In the genomic region with DNA sequence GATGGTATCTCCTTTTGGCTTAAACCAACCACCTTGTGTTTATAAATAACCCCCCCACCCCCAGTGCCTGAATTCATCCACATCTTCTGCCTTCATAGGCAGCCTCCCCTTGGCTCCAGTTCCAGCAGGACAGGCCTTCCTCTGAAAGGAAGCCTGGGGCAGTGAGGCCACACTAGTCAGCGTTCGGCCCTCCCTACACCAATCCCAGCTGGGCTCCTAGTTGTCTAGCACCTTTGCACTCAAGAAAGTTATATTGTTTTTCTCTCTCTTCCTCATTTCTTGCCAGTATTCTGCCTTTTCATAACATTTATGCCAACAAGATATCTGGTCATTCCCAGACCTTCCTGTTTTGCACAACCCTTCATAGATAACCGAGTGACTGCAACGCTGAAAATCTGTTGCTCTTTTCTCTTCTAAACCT, we compare ENCODE assay signal across 17 cellular contexts.
A peak's percentile ranks its signal among the peaks of the same experiment; 100 is the strongest.
DNase-seq lines count a peak whose midpoint lies in the region; ATAC-seq, FAIRE-seq and TF ChIP-seq lines count a peak whose summit lies in the region.
"Had no signal": no experiment of that assay in that cellular context is flagged by ENCODE, and none has a peak within 500 bp of the region (broad histone marks: within the 10 kb centered on the region; RNA-seq: fewer than 3 reads in every experiment).

No MANE protein-coding gene starts in this region.

- H2AFZ ChIP-seq in astrocyte (ENCODE audit: low read depth, low read length), result no peak overlapping the region
- H2AFZ ChIP-seq in HepG2 (ENCODE audit: low read length), result no peak overlapping the region

- H3K4me2 ChIP-seq in astrocyte (ENCODE audit: low read length) (no peak overlapping the region), HepG2 (ENCODE audit: low read depth, low read length) (no peak overlapping the region)

- H3K27me3 ChIP-seq in astrocyte (ENCODE audit: insufficient read depth, low read length), result no peaks in the 10 kb centered on the region
- H3K27me3 ChIP-seq in HepG2 (ENCODE audit: control insufficient read depth in 1 of 2, insufficient read depth in 2 of 2, low read length in 2 of 2), result no peaks in the 10 kb centered on the region
- H3K27me3 ChIP-seq in testis, result no peaks in the 10 kb centered on the region
- H3K27me3 ChIP-seq: transverse colon had no signal

- intact Hi-C loops in HepG2 (cut with micrococcal nuclease; ENCODE audit: unreplicated experiment) (no loop called here), testis (cut with DNase I; ENCODE audit: low total_unique reads) (no loop called here), posterior vena cava (cut with DNase I) (no loop called here)

- TF ChIP-seq CTCF in astrocyte (IDR thresholded peaks at IDR 0.05; ENCODE audit: insufficient read depth, low read depth, low read length) (no peak), HepG2 (CRISPR knock-in tag; IDR thresholded peaks at IDR 0.05) (no peak), testis (IDR thresholded peaks at IDR 0.05) (no peak)

- peaks cover 17% of the 10 kb centered on the region for H3K36me3 ChIP-seq in astrocyte (ENCODE audit: insufficient read depth, low read length)
- peaks cover 15 to 44% of the 10 kb centered on the region in 2 experiments; a peak in 4 of 5 replicates for H3K36me3 ChIP-seq in HepG2 (replicated peaks in 1 of 2; ENCODE audit: control insufficient read depth in 1 of 2, insufficient read depth in 2 of 2, low read length in 2 of 2)
- H3K36me3 ChIP-seq in testis (ENCODE audit: low read depth, missing control alignments), result no peaks in the 10 kb centered on the region

- 91% methylated on average over 4 of the region's 4 CpGs for WGBS in HepG2 (ENCODE audit: low lambda C conversion rate)
- 32 to 40% methylated on average over 4 of the region's 4 CpGs for WGBS in testis, 2 donors

- in situ Hi-C loops in HepG2 (cut with HindIII; ENCODE audit: extremely low pct_ligation_motif_present, low pct_unique_long_range_greater_than_20kb), result no loop called here

- TF ChIP-seq POLR2A in HepG2 (IDR thresholded peaks at IDR 0.05; ENCODE audit: insufficient read depth in 1 of 2, low read depth in 2 of 2, low read length in 2 of 2) (no peak), testis (IDR thresholded peaks at IDR 0.05) (no peak)

- CTCF ChIA-PET in HepG2 (lab: Yijun Ruan, JAX; ENCODE audit: low intra/inter-chr PET ratio, low total read pairs), result no interaction called here

- H3K4me3 ChIP-seq in astrocyte (ENCODE audit: insufficient read depth, low read depth, low read length) (no peak overlapping the region), HepG2 (replicated peaks in 1 of 3; ENCODE audit: insufficient read depth in 1 of 3, low read depth in 2 of 3, low read length in 3 of 3) (no peak overlapping the region), testis (no peak overlapping the region)
- H3K4me3 ChIP-seq: transverse colon had no signal

- H3K9ac ChIP-seq in astrocyte (ENCODE audit: low read length) (no peak overlapping the region), HepG2 (ENCODE audit: insufficient read depth, low read depth, low read length) (no peak overlapping the region)

- no peak for TF ChIP-seq RAD21 in HepG2 (CRISPR knock-in tag; IDR thresholded peaks at IDR 0.05)

- H3K79me2 ChIP-seq in astrocyte (ENCODE audit: insufficient read depth, low read length) (peaks cover 21% of the 10 kb centered on the region), HepG2 (ENCODE audit: insufficient read depth, low read length) (no peaks in the 10 kb centered on the region)

- H3K27ac ChIP-seq in astrocyte (ENCODE audit: low read depth, low read length) (no peak overlapping the region), HepG2 (ENCODE audit: extremely low read length, insufficient read depth, low read length) (no peak overlapping the region), testis (peak overlapping the region; percentile 47 to 81)

- H3K4me1 Mint-ChIP-seq in activated naive CD4-positive, alpha-beta T cell treated with anti-CD3 and anti-CD28 coated beads, Interleukin-2, amount 50 U/mL, for 24 hours, result peaks cover 20% of the 10 kb centered on the region
- peaks cover 73% of the 10 kb centered on the region for H3K4me1 Mint-ChIP-seq in astrocyte (ENCODE audit: low read depth, unreplicated experiment)

- H3K27me3 Mint-ChIP-seq in activated naive CD4-positive, alpha-beta T cell treated with anti-CD3 and anti-CD28 coated beads, Interleukin-2, amount 50 U/mL, for 24 hours, result no peaks in the 10 kb centered on the region
- no peaks in the 10 kb centered on the region for H3K27me3 Mint-ChIP-seq in astrocyte (ENCODE audit: low read depth, unreplicated experiment)

- H3K27ac Mint-ChIP-seq in activated naive CD4-positive, alpha-beta T cell treated with anti-CD3 and anti-CD28 coated beads, Interleukin-2, amount 50 U/mL, for 24 hours, result peak overlapping the region; percentile 37
- H3K27ac Mint-ChIP-seq in astrocyte (ENCODE audit: unreplicated experiment), result peak overlapping the region; percentile 29

- TF ChIP-seq EP300 in HepG2 (IDR thresholded peaks at IDR 0.05; ENCODE audit: low read depth in 2 of 2, low read length in 2 of 2) (no peak), HepG2 (CRISPR knock-in tag; IDR thresholded peaks at IDR 0.05; ENCODE audit: borderline replicate concordance) (no peak)

- peaks cover 40% of the 10 kb centered on the region for H3K4me1 ChIP-seq in astrocyte (ENCODE audit: insufficient read depth, low read length)
- peaks cover 23% of the 10 kb centered on the region for H3K4me1 ChIP-seq in HepG2 (ENCODE audit: insufficient read depth, low read length)
- peaks cover 31% of the 10 kb centered on the region for H3K4me1 ChIP-seq in testis

- no peak for DNase-seq in activated naive CD4-positive, alpha-beta T cell treated with Interleukin-2 at 50 U/mL for 16 hours
- DNase-seq in astrocyte (ENCODE audit: low read depth), result no peak
- DNase-seq in HepG2 (ENCODE audit: low spot score), result no peak
- DNase-seq in testis, result no peak
- no peak for DNase-seq in NCI-H1694 treated with DMSO at 0.1 percent for 48 hours (lab: John Stamatoyannopoulos, UW)
- no peak for DNase-seq in KG1 (lab: John Stamatoyannopoulos, UW)
- no peak for DNase-seq in posterior vena cava (ENCODE audit: low spot score)
- DNase-seq: activated CD8-positive, alpha-beta memory T cell treated with anti-CD3 and anti-CD28 coated beads for 24 hours; activated naive CD4-positive, alpha-beta T cell treated with anti-CD3 and anti-CD28 coated beads, Interleukin-2, amount 50 U/mL, for 16 hours; Karpas-422; NCI-H187 treated with DMSO at 0.1 percent for 48 hours; transverse colon had no signal

- BruUV-seq in HepG2 (replicated peaks; lab: Mats Ljungman, UMichigan), result TSS peak; percentile 29

- POLR2A ChIA-PET in HepG2 (lab: Yijun Ruan, JAX), result no interaction called here

- peaks cover 6% of the 10 kb centered on the region for H3K36me3 Mint-ChIP-seq in activated naive CD4-positive, alpha-beta T cell treated with anti-CD3 and anti-CD28 coated beads, Interleukin-2, amount 50 U/mL, for 24 hours
- peaks cover 31% of the 10 kb centered on the region for H3K36me3 Mint-ChIP-seq in astrocyte (ENCODE audit: low read depth, unreplicated experiment)

- FAIRE-seq in astrocyte (lab: Jason Lieb, UNC) (no peak), HepG2 (lab: Jason Lieb, UNC) (no peak)
- FAIRE-seq: A204.1, colon, D721Med had no signal

- no peak overlapping the region for H3K4me3 Mint-ChIP-seq in activated naive CD4-positive, alpha-beta T cell treated with anti-CD3 and anti-CD28 coated beads, Interleukin-2, amount 50 U/mL, for 24 hours
- peak overlapping the region; percentile 0 for H3K4me3 Mint-ChIP-seq in astrocyte (ENCODE audit: unreplicated experiment)
- H3K4me3 Mint-ChIP-seq: neural crest cell had no signal

- no peaks in the 10 kb centered on the region for H3K9me3 ChIP-seq in astrocyte (ENCODE audit: insufficient read depth, low read depth, low read length)
- H3K9me3 ChIP-seq in HepG2 (ENCODE audit: low read length), result no peaks in the 10 kb centered on the region
- no peaks in the 10 kb centered on the region for H3K9me3 ChIP-seq in testis
- H3K9me3 ChIP-seq: transverse colon had no signal

- no peak for ATAC-seq in HepG2

- H3K9me3 Mint-ChIP-seq in activated naive CD4-positive, alpha-beta T cell treated with anti-CD3 and anti-CD28 coated beads, Interleukin-2, amount 50 U/mL, for 24 hours, result no peaks in the 10 kb centered on the region
- H3K9me3 Mint-ChIP-seq in astrocyte (ENCODE audit: unreplicated experiment), result no peaks in the 10 kb centered on the region
- H3K9me3 Mint-ChIP-seq: neural crest cell had no signal

- H4K20me1 ChIP-seq in astrocyte (ENCODE audit: insufficient read depth, low read length), result no peaks in the 10 kb centered on the region
- H4K20me1 ChIP-seq in HepG2 (ENCODE audit: insufficient read depth, low read length), result no peaks in the 10 kb centered on the region

TF ChIP-seq in HepG2, 621 proteins besides CTCF, POLR2A, EP300 and RAD21 (continues in another document):
- TF ChIP-seq, protein P1, sequence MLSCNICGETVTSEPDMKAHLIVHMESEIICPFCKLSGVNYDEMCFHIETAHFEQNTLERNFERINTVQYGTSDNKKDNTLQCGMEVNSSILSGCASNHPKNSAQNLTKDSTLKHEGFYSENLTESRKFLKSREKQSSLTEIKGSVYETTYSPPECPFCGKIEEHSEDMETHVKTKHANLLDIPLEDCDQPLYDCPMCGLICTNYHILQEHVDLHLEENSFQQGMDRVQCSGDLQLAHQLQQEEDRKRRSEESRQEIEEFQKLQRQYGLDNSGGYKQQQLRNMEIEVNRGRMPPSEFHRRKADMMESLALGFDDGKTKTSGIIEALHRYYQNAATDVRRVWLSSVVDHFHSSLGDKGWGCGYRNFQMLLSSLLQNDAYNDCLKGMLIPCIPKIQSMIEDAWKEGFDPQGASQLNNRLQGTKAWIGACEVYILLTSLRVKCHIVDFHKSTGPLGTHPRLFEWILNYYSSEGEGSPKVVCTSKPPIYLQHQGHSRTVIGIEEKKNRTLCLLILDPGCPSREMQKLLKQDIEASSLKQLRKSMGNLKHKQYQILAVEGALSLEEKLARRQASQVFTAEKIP (CRISPR knock-in tag; IDR thresholded peaks at IDR 0.05; ENCODE audit: borderline replicate concordance), result no peak
- TF ChIP-seq, protein P2, sequence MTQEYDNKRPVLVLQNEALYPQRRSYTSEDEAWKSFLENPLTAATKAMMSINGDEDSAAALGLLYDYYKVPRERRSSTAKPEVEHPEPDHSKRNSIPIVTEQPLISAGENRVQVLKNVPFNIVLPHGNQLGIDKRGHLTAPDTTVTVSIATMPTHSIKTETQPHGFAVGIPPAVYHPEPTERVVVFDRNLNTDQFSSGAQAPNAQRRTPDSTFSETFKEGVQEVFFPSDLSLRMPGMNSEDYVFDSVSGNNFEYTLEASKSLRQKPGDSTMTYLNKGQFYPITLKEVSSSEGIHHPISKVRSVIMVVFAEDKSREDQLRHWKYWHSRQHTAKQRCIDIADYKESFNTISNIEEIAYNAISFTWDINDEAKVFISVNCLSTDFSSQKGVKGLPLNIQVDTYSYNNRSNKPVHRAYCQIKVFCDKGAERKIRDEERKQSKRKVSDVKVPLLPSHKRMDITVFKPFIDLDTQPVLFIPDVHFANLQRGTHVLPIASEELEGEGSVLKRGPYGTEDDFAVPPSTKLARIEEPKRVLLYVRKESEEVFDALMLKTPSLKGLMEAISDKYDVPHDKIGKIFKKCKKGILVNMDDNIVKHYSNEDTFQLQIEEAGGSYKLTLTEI (CRISPR knock-in tag; conservative IDR thresholded peaks at IDR 0.05), result no peak
- TF ChIP-seq RBM22 (optimal IDR thresholded peaks at IDR 0.05; ENCODE audit: low read length), result peak; percentile 44

Comparison
In these comparisons a context has a peak if more than half of its experiments do, and no peak if none do; other contexts are left out.
1. H3K27ac ChIP-seq: peak in testis (2 of 2); none in astrocyte (single experiment) and HepG2 (single experiment).